Comparison of ENCODE assay signal across 8 cellular contexts in the genomic region with DNA sequence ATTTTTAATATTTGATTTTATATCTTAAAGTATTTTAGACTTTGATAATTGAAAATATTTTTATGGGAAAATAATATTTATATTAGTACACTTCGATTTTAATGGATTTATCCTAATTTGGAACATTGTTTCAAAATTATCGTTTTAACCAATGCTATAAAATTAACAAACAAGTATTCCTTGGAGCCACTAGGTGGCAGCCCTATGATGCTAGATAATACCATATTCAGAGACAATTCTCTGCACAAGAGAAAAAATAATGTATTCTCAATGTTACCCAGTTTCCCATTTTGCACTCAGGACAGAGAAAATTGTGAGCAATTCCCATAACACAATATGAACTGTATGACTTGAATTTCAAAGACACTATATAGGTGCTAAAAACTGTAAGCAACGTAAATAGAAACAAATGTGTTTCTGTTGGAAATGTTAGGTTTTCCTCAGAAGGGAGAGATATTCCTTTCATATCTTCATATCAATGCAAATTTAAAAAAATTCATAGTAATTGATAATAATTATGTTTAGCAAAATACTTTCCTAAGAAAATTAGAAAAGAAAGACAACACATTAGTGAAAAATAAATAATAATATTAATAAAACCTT.
A peak's percentile ranks its signal among the peaks of the same experiment; 100 is the strongest.
DNase-seq lines count a peak whose midpoint lies in the region; ATAC-seq, FAIRE-seq and TF ChIP-seq lines count a peak whose summit lies in the region.

No MANE protein-coding gene starts in this region.

- H3K4me3 ChIP-seq in kidney (ENCODE audit: low read length in 2 of 2): no peak overlapping the region

- intact Hi-C loops in kidney (cut with DNase I): no loop called here

- no peaks in the 10 kb centered on the region for H3K4me1 ChIP-seq in kidney (ENCODE audit: control insufficient read depth in 1 of 2, insufficient read depth in 1 of 2, low read depth in 1 of 2, low read length in 2 of 2)

- no peaks in the 10 kb centered on the region for H3K36me3 ChIP-seq in kidney (ENCODE audit: control insufficient read depth in 1 of 2, insufficient read depth in 2 of 2, low read length in 2 of 2)

- FAIRE-seq in kidney (lab: Jason Lieb, UNC): peak; percentile 96

- no peak overlapping the region for H3K27ac ChIP-seq in kidney (ENCODE audit: low read depth in 2 of 2, low read length in 2 of 2)

- no peaks in the 10 kb centered on the region for H3K9me3 ChIP-seq in kidney (ENCODE audit: control insufficient read depth in 1 of 2, low read length in 2 of 2)

- TF ChIP-seq CTCF in kidney (IDR thresholded peaks at IDR 0.05; ENCODE audit: borderline replicate concordance, extremely low read depth, insufficient read depth): peak; percentile 45

- H3K9ac ChIP-seq in kidney (ENCODE audit: low read length in 2 of 2): no peak overlapping the region

- DNase-seq in DMS 273 (lab: John Stamatoyannopoulos, UW; ENCODE audit: unreplicated experiment): peak; percentile 83
- peak; percentile 37 for DNase-seq in NCI-H2081 treated with DMSO at 0.1 percent for 48 hours (lab: John Stamatoyannopoulos, UW)
- DNase-seq in amniotic epithelial cell (ENCODE audit: low read depth): peak; percentile 53
- no peak for DNase-seq in kidney
- DNase-seq in cortex of kidney (lab: John Stamatoyannopoulos, UW): no peak

- ATAC-seq in GM21529 (IDR thresholded peaks at IDR 0.05; ENCODE audit: unreplicated experiment): peak; percentile 64
- ATAC-seq in HG03460 (IDR thresholded peaks at IDR 0.05; ENCODE audit: unreplicated experiment): no peak
- no peak for ATAC-seq in HG03571 (IDR thresholded peaks at IDR 0.05; ENCODE audit: unreplicated experiment)

Comparison
In these comparisons a context has a peak if more than half of its experiments do, and no peak if none do; other contexts are left out.
1. DNase-seq: peak in DMS 273 (single experiment), NCI-H2081 treated with DMSO at 0.1 percent for 48 hours (single experiment) and amniotic epithelial cell (single experiment); none in kidney (single experiment) and cortex of kidney (single experiment).